ENCODE assay signal across 27 cellular contexts in the genomic region with DNA sequence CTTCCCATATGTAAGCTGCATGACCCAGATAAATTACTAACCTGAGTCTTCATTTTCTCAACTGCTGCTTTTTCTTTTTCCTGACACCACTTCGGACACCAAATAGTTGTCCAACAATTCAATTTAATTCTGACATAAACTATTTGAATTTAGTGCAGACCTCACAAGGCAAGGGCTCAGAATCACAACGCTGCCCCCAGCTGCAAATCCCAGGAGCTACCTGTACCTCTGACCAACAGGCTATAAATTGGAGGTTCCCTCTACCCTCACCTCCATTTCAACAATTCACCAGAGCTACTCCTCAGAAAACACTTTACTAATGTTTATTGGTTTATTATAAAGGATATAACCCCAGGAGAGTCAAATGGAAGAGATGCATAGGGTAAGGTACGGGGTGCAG.
"Had no signal": no experiment of that assay in that cellular context is flagged by ENCODE, and none has a peak within 500 bp of the region (broad histone marks: within the 10 kb centered on the region; RNA-seq: fewer than 3 reads in every experiment).

No MANE protein-coding gene starts in this region.

- H3K9me3 ChIP-seq: ascending aorta, breast epithelium, colonic mucosa, esophagus squamous epithelium had no signal

- FAIRE-seq: frontal cortex had no signal

- H3K27ac Mint-ChIP-seq: activated CD4-positive, alpha-beta memory T cell treated with anti-CD3 and anti-CD28 coated beads, Interleukin-2, amount 10 ng/mL, durations not matched to agents 7 days and 5 days; activated CD4-positive, alpha-beta T cell treated with anti-CD3 and anti-CD28 coated beads, Interleukin-2, amount 10 ng/mL, durations not matched to agents 7 days and 5 days; activated naive CD4-positive, alpha-beta T cell treated with anti-CD3 and anti-CD28 coated beads, Interleukin-2, amount 10 ng/mL, durations not matched to agents 7 days and 5 days; activated naive CD4-positive, alpha-beta T cell treated with anti-CD3 and anti-CD28 coated beads, Interleukin-2, amount 50 U/mL, for 72 hours; activated naive CD8-positive, alpha-beta T cell treated with anti-CD3 and anti-CD28 coated beads, Interleukin-2, amount 10 ng/mL, durations not matched to agents 7 days and 5 days; activated T-cell treated with anti-CD3 and anti-CD28 coated beads, Interleukin-2, amount 50 U/mL, for 24 hours; activated T-cell treated with anti-CD3 and anti-CD28 coated beads, Interleukin-2, amount 50 U/mL, for 72 hours; brain had no signal

- H3K4me1 ChIP-seq: ascending aorta, breast epithelium, colonic mucosa, esophagus squamous epithelium had no signal

- H3K36me3 ChIP-seq: ascending aorta, breast epithelium, cardiac muscle cell, colonic mucosa, esophagus squamous epithelium had no signal

- H3K4me1 Mint-ChIP-seq: activated CD4-positive, alpha-beta memory T cell treated with anti-CD3 and anti-CD28 coated beads, Interleukin-2, amount 10 ng/mL, durations not matched to agents 7 days and 5 days; activated CD4-positive, alpha-beta T cell treated with anti-CD3 and anti-CD28 coated beads, Interleukin-2, amount 10 ng/mL, durations not matched to agents 7 days and 5 days; activated naive CD4-positive, alpha-beta T cell treated with anti-CD3 and anti-CD28 coated beads, Interleukin-2, amount 10 ng/mL, durations not matched to agents 7 days and 5 days; activated naive CD8-positive, alpha-beta T cell treated with anti-CD3 and anti-CD28 coated beads, Interleukin-2, amount 10 ng/mL, durations not matched to agents 7 days and 5 days; brain had no signal

- H3K27ac ChIP-seq: ascending aorta, breast epithelium, cardiac muscle cell, colonic mucosa, esophagus squamous epithelium had no signal

- DNase-seq: activated CD4-positive, alpha-beta memory T cell treated with anti-CD3 and anti-CD28 coated beads, Interleukin-2, amount 10 ng/mL, durations not matched to agents 7 days and 5 days; activated CD4-positive, alpha-beta T cell treated with anti-CD3 and anti-CD28 coated beads for 1 hour; activated CD4-positive, alpha-beta T cell treated with anti-CD3 and anti-CD28 coated beads for 4 hours; activated CD4-positive, alpha-beta T cell treated with anti-CD3 and anti-CD28 coated beads, Interleukin-2, amount 10 ng/mL, durations not matched to agents 7 days and 5 days; activated CD4-positive, alpha-beta T cell treated with anti-CD3 and anti-CD28 coated beads, Interleukin-2, amount 50 U/mL, for 4 hours; activated CD8-positive, alpha-beta memory T cell treated with anti-CD3 and anti-CD28 coated beads, Interleukin-2, amount 50 U/mL, for 48 hours; activated gamma-delta T cell; activated naive CD4-positive, alpha-beta T cell; activated naive CD4-positive, alpha-beta T cell treated with anti-CD3 and anti-CD28 coated beads, Interleukin-2, amount 10 ng/mL, durations not matched to agents 7 days and 5 days; activated naive CD8-positive, alpha-beta T cell treated with anti-CD3 and anti-CD28 coated beads, Interleukin-2, amount 10 ng/mL, durations not matched to agents 7 days and 5 days; activated T-cell treated with anti-CD3 and anti-CD28 coated beads for 4 hours; activated T-cell treated with anti-CD3 and anti-CD28 coated beads, Interleukin-2, amount 50 U/mL, for 24 hours; activated T-cell treated with anti-CD3 and anti-CD28 coated beads, Interleukin-2, amount 50 U/mL, for 72 hours; central memory CD4-positive, alpha-beta T cell; cerebellar nuclear complex; colonic mucosa; effector CD8-positive, alpha-beta T cell; erythroblast; esophagus squamous epithelium; head of caudate nucleus; T-helper 2 cell had no signal

- H3K4me3 ChIP-seq: ascending aorta, breast epithelium, cardiac muscle cell, colonic mucosa, esophagus squamous epithelium had no signal

- ATAC-seq: activated naive CD4-positive, alpha-beta T cell treated with anti-CD3 and anti-CD28 coated beads, Interleukin-2, amount 50 U/mL, for 72 hours; activated T-cell treated with anti-CD3 and anti-CD28 coated beads, Interleukin-2, amount 50 U/mL, for 72 hours had no signal

- H3K4me3 Mint-ChIP-seq: activated CD4-positive, alpha-beta memory T cell treated with anti-CD3 and anti-CD28 coated beads, Interleukin-2, amount 10 ng/mL, durations not matched to agents 7 days and 5 days; activated CD4-positive, alpha-beta T cell treated with anti-CD3 and anti-CD28 coated beads, Interleukin-2, amount 10 ng/mL, durations not matched to agents 7 days and 5 days; activated naive CD4-positive, alpha-beta T cell treated with anti-CD3 and anti-CD28 coated beads, Interleukin-2, amount 10 ng/mL, durations not matched to agents 7 days and 5 days; activated naive CD8-positive, alpha-beta T cell treated with anti-CD3 and anti-CD28 coated beads, Interleukin-2, amount 10 ng/mL, durations not matched to agents 7 days and 5 days; activated T-cell treated with anti-CD3 and anti-CD28 coated beads, Interleukin-2, amount 50 U/mL, for 24 hours; activated T-cell treated with anti-CD3 and anti-CD28 coated beads, Interleukin-2, amount 50 U/mL, for 72 hours; brain had no signal

- H3K36me3 Mint-ChIP-seq: activated naive CD4-positive, alpha-beta T cell treated with anti-CD3 and anti-CD28 coated beads, Interleukin-2, amount 10 ng/mL, durations not matched to agents 7 days and 5 days; activated naive CD4-positive, alpha-beta T cell treated with anti-CD3 and anti-CD28 coated beads, Interleukin-2, amount 50 U/mL, for 72 hours; activated naive CD8-positive, alpha-beta T cell treated with anti-CD3 and anti-CD28 coated beads, Interleukin-2, amount 10 ng/mL, durations not matched to agents 7 days and 5 days; brain had no signal

- H3K27me3 Mint-ChIP-seq: activated CD4-positive, alpha-beta memory T cell treated with anti-CD3 and anti-CD28 coated beads, Interleukin-2, amount 10 ng/mL, durations not matched to agents 7 days and 5 days; activated CD4-positive, alpha-beta T cell treated with anti-CD3 and anti-CD28 coated beads, Interleukin-2, amount 10 ng/mL, durations not matched to agents 7 days and 5 days; activated naive CD4-positive, alpha-beta T cell treated with anti-CD3 and anti-CD28 coated beads, Interleukin-2, amount 10 ng/mL, durations not matched to agents 7 days and 5 days; activated T-cell treated with anti-CD3 and anti-CD28 coated beads, Interleukin-2, amount 50 U/mL, for 24 hours had no signal

- H3K27me3 ChIP-seq: ascending aorta, breast epithelium, cardiac muscle cell, colonic mucosa, esophagus squamous epithelium had no signal

- H3K9me3 Mint-ChIP-seq: activated naive CD4-positive, alpha-beta T cell treated with anti-CD3 and anti-CD28 coated beads, Interleukin-2, amount 10 ng/mL, durations not matched to agents 7 days and 5 days; activated naive CD4-positive, alpha-beta T cell treated with anti-CD3 and anti-CD28 coated beads, Interleukin-2, amount 50 U/mL, for 72 hours; activated T-cell treated with anti-CD3 and anti-CD28 coated beads, Interleukin-2, amount 50 U/mL, for 24 hours had no signal
